Comparison of ENCODE assay signal across 8 cellular contexts in genomic region chr17:80877095-80877828, GRCh38.
A peak's percentile ranks its signal among the peaks of the same experiment; 100 is the strongest.
DNase-seq lines count a peak whose midpoint lies in the region; ATAC-seq and TF ChIP-seq lines count a peak whose summit lies in the region.

No MANE protein-coding gene starts in this region.

- H3K9me3 ChIP-seq in gastroesophageal sphincter = no peaks in the 10 kb centered on the region

- no peaks in the 10 kb centered on the region for H3K9me3 Mint-ChIP-seq in IgD-negative memory B cell
- no peaks in the 10 kb centered on the region for H3K9me3 Mint-ChIP-seq in activated naive CD8-positive, alpha-beta T cell (ENCODE audit: low read depth)

- H3K27me3 Mint-ChIP-seq in IgD-negative memory B cell = no peaks in the 10 kb centered on the region
- no peaks in the 10 kb centered on the region for H3K27me3 Mint-ChIP-seq in activated naive CD8-positive, alpha-beta T cell

- H3K36me3 ChIP-seq in gastroesophageal sphincter = peaks cover 0 to 65% of the 10 kb centered on the region in 2 donors

- no peak for TF ChIP-seq POLR2A in gastroesophageal sphincter (IDR thresholded peaks at IDR 0.05)

- peak overlapping the region; percentile 9 to 93 (median 80) for H3K4me3 Mint-ChIP-seq in IgD-negative memory B cell
- H3K4me3 Mint-ChIP-seq in activated naive CD8-positive, alpha-beta T cell = peak overlapping the region; percentile 77

- 85 to 100% methylated on average over 11 to 13 of the region's 23 CpGs for WGBS in gastroesophageal sphincter (ENCODE audit: low coverage in 1 of 2), 2 donors

- H3K27me3 ChIP-seq in gastroesophageal sphincter = no peaks in the 10 kb centered on the region

- DNase-seq in GM10248 (ENCODE audit: extremely low spot score) (peak; percentile 88), HCEC 1CT (no peak), EL (no peak)
- peak; percentile 55 to 80 for DNase-seq in stimulated activated CD8-positive, alpha-beta memory T cell treated with anti-CD3 and anti-CD28 coated beads, Interleukin-7, amount 100 ng/mL, for 48 hours (ENCODE audit: extremely low read depth in 1 of 2, low read depth in 1 of 2)

- no peaks in the 10 kb centered on the region for H3K4me1 ChIP-seq in gastroesophageal sphincter

- CTCF ChIA-PET in GM10248 (lab: Yijun Ruan, JAX) = interaction anchor here (0.7 to 1.5 kb wide), 5 partner anchors 8 to 93 kb away, joined by 3 to 6 read pairs (median 5); no protein-coding TSS in a partner anchor

- ATAC-seq in GM21528 (IDR thresholded peaks at IDR 0.05; ENCODE audit: low FRiP score, unreplicated experiment) (peak; percentile 84), gastroesophageal sphincter (no peak)

- no peak overlapping the region for H3K27ac ChIP-seq in gastroesophageal sphincter

- peaks cover 8 to 13% (median 8%) of the 10 kb centered on the region in 3 donors for H3K4me1 Mint-ChIP-seq in IgD-negative memory B cell
- H3K4me1 Mint-ChIP-seq in activated naive CD8-positive, alpha-beta T cell (ENCODE audit: low read depth) = peaks cover 45% of the 10 kb centered on the region

- H3K36me3 Mint-ChIP-seq in IgD-negative memory B cell = peaks cover 15% of the 10 kb centered on the region
- H3K36me3 Mint-ChIP-seq in activated naive CD8-positive, alpha-beta T cell = peaks cover 16% of the 10 kb centered on the region

- no peak overlapping the region for H3K4me3 ChIP-seq in gastroesophageal sphincter

- POLR2A ChIA-PET in GM10248 (lab: Yijun Ruan, JAX) = no interaction called here

- no peak for TF ChIP-seq CTCF in GM10248 (IDR thresholded peaks at IDR 0.05; ENCODE audit: control extremely low read depth, extremely low read depth, low read depth, missing control alignments)
- TF ChIP-seq CTCF in gastroesophageal sphincter (IDR thresholded peaks at IDR 0.05) = no peak

- TF ChIP-seq EP300 in gastroesophageal sphincter (IDR thresholded peaks at IDR 0.05) = no peak

- H3K27ac Mint-ChIP-seq in IgD-negative memory B cell = peak overlapping the region; percentile 1 to 84 (median 34)
- peak overlapping the region; percentile 98 for H3K27ac Mint-ChIP-seq in activated naive CD8-positive, alpha-beta T cell

Comparison
In these comparisons a context has a peak if more than half of its experiments do, and no peak if none do; other contexts are left out.
1. DNase-seq: peak in GM10248 (single experiment) and stimulated activated CD8-positive, alpha-beta memory T cell treated with anti-CD3 and anti-CD28 coated beads, Interleukin-7, amount 100 ng/mL, for 48 hours (2 of 2); none in HCEC 1CT (single experiment) and EL (single experiment).